ENCODE assay signal across 1 cellular context in genomic region chr1:227883073-227883520, GRCh38.
TF ChIP-seq lines count a peak whose summit lies in the region.

No MANE protein-coding gene starts in this region.

TF ChIP-seq in H1, 55 proteins besides CTCF, POLR2A, EP300 and RAD21 (continued from another document):
- TF ChIP-seq, protein P1, sequence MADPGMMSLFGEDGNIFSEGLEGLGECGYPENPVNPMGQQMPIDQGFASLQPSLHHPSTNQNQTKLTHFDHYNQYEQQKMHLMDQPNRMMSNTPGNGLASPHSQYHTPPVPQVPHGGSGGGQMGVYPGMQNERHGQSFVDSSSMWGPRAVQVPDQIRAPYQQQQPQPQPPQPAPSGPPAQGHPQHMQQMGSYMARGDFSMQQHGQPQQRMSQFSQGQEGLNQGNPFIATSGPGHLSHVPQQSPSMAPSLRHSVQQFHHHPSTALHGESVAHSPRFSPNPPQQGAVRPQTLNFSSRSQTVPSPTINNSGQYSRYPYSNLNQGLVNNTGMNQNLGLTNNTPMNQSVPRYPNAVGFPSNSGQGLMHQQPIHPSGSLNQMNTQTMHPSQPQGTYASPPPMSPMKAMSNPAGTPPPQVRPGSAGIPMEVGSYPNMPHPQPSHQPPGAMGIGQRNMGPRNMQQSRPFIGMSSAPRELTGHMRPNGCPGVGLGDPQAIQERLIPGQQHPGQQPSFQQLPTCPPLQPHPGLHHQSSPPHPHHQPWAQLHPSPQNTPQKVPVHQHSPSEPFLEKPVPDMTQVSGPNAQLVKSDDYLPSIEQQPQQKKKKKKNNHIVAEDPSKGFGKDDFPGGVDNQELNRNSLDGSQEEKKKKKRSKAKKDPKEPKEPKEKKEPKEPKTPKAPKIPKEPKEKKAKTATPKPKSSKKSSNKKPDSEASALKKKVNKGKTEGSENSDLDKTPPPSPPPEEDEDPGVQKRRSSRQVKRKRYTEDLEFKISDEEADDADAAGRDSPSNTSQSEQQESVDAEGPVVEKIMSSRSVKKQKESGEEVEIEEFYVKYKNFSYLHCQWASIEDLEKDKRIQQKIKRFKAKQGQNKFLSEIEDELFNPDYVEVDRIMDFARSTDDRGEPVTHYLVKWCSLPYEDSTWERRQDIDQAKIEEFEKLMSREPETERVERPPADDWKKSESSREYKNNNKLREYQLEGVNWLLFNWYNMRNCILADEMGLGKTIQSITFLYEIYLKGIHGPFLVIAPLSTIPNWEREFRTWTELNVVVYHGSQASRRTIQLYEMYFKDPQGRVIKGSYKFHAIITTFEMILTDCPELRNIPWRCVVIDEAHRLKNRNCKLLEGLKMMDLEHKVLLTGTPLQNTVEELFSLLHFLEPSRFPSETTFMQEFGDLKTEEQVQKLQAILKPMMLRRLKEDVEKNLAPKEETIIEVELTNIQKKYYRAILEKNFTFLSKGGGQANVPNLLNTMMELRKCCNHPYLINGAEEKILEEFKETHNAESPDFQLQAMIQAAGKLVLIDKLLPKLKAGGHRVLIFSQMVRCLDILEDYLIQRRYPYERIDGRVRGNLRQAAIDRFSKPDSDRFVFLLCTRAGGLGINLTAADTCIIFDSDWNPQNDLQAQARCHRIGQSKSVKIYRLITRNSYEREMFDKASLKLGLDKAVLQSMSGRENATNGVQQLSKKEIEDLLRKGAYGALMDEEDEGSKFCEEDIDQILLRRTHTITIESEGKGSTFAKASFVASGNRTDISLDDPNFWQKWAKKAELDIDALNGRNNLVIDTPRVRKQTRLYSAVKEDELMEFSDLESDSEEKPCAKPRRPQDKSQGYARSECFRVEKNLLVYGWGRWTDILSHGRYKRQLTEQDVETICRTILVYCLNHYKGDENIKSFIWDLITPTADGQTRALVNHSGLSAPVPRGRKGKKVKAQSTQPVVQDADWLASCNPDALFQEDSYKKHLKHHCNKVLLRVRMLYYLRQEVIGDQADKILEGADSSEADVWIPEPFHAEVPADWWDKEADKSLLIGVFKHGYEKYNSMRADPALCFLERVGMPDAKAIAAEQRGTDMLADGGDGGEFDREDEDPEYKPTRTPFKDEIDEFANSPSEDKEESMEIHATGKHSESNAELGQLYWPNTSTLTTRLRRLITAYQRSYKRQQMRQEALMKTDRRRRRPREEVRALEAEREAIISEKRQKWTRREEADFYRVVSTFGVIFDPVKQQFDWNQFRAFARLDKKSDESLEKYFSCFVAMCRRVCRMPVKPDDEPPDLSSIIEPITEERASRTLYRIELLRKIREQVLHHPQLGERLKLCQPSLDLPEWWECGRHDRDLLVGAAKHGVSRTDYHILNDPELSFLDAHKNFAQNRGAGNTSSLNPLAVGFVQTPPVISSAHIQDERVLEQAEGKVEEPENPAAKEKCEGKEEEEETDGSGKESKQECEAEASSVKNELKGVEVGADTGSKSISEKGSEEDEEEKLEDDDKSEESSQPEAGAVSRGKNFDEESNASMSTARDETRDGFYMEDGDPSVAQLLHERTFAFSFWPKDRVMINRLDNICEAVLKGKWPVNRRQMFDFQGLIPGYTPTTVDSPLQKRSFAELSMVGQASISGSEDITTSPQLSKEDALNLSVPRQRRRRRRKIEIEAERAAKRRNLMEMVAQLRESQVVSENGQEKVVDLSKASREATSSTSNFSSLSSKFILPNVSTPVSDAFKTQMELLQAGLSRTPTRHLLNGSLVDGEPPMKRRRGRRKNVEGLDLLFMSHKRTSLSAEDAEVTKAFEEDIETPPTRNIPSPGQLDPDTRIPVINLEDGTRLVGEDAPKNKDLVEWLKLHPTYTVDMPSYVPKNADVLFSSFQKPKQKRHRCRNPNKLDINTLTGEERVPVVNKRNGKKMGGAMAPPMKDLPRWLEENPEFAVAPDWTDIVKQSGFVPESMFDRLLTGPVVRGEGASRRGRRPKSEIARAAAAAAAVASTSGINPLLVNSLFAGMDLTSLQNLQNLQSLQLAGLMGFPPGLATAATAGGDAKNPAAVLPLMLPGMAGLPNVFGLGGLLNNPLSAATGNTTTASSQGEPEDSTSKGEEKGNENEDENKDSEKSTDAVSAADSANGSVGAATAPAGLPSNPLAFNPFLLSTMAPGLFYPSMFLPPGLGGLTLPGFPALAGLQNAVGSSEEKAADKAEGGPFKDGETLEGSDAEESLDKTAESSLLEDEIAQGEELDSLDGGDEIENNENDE (IDR thresholded peaks at IDR 0.05; ENCODE audit: insufficient replicate concordance, low read length), result no peak
- TF ChIP-seq SUZ12 (IDR thresholded peaks at IDR 0.05; ENCODE audit: low read length) (no peak), FOSL1 (IDR thresholded peaks at IDR 0.05; ENCODE audit: insufficient read depth, low read depth, low read length) (no peak), CEBPB (IDR thresholded peaks at IDR 0.05; ENCODE audit: low read depth, low read length) (no peak)
